Comparison of ENCODE assay signal across 14 cellular contexts in genomic region chr1:41611932-41612450, GRCh38.
"Had no signal": no experiment of that assay in that cellular context is flagged by ENCODE, and none has a peak within 500 bp of the region (broad histone marks: within the 10 kb centered on the region; RNA-seq: fewer than 3 reads in every experiment).

No MANE protein-coding gene starts in this region.

- H3K4me1 ChIP-seq: gastrocnemius medialis had no signal

- H3K4me3 ChIP-seq: gastrocnemius medialis, heart right ventricle, smooth muscle cell, suprapubic skin, upper lobe of left lung had no signal

- H3K4me3 Mint-ChIP-seq: WTC11 had no signal

- H3K36me3 Mint-ChIP-seq: WTC11 had no signal

- H3K27ac Mint-ChIP-seq: WTC11 had no signal

- H3K4me1 Mint-ChIP-seq: WTC11 had no signal

- H3K27me3 ChIP-seq: gastrocnemius medialis, heart right ventricle, suprapubic skin, upper lobe of left lung had no signal

- DNase-seq: gastrocnemius medialis; heart right ventricle; kidney; left ventricle myocardium superior; mesendoderm; posterior cingulate gyrus; right cardiac atrium; SHP77; stimulated activated naive CD4-positive, alpha-beta T cell treated with Interleukin-2 at 50 U/mL for 16 hours; upper lobe of left lung had no signal

- H3K27ac ChIP-seq: gastrocnemius medialis, heart right ventricle, suprapubic skin, upper lobe of left lung had no signal

- H3K36me3 ChIP-seq: gastrocnemius medialis, heart right ventricle, suprapubic skin, upper lobe of left lung had no signal

- H3K9me3 ChIP-seq: gastrocnemius medialis, suprapubic skin, upper lobe of left lung had no signal

- H3K4me2 ChIP-seq: smooth muscle cell had no signal

- ATAC-seq: gastrocnemius medialis, heart right ventricle, left ventricle myocardium superior, SK-N-SH treated with all-trans-retinoic acid at 6 μM for 48 hours, WTC11 had no signal
